Comparison of ENCODE assay signal across 8 cellular contexts in the genomic region with DNA sequence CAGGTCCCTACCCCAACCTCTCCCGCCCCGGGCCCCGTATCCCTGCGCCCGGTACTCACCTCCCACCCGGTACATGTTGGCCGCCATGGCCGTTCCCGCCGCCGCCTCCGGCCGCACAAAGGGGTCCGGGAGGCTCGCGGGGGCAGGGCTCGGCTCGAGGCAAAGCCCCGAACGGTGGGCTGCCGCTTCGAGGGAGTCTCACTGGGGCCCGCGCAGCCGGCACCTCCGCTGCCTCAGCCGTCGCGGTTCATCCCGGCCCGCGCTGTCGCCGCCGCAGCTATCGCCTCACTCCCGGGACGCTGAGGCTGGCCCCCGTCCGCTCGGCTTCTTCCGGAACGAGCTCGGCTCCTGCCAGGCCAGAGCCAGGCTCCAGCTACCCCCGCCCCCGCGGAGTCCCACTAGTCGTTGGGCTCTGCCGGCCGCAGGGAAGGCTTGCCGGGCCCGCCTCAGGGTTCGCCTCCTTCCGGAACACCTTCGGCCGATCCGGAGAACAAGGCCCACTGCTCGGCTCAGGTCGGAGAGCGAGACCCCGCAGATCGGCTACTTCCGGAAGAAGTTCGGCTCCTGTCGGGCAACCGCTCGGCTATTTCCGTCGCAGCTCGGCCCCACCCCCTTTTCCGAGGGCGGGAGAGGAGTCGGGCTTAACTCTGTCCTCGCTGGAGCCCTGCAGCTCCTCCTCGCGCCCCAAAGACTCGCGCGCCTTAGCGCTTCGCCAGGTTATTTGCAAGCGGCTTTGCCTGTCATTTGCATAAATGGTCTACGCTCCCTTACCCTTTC. TPM values are rescaled to one million over a fixed set of nuclear protein-coding genes. Genes with fewer than 3 reads are reported as not detected.
DNase-seq lines count a peak whose midpoint lies in the region; ATAC-seq and TF ChIP-seq lines count a peak whose summit lies in the region.

A gene (minus strand): TSS at position 502 of the 777 bp plus-strand sequence. CDS start 415 bp downstream, at position 87.

- H2AK5ac ChIP-seq in trophoblast cell (ENCODE audit: low read length): peak within 1 kb of the TSS; percentile 61

- H3K9me3 ChIP-seq in adipocyte (ENCODE audit: control insufficient read depth, low read length) (no peaks in the 10 kb centered on the region), trophoblast cell (ENCODE audit: insufficient read depth, low read depth, low read length) (no peaks in the 10 kb centered on the region), transverse colon (no peaks in the 10 kb centered on the region)

- TF ChIP-seq EP300 in transverse colon (IDR thresholded peaks at IDR 0.05; ENCODE audit: low read depth): no peak

- H3K79me1 ChIP-seq in trophoblast cell (ENCODE audit: low read length): peaks cover 21% of the 10 kb centered on the region

- peak within 1 kb of the TSS; percentile 86 for H2BK5ac ChIP-seq in trophoblast cell (ENCODE audit: low read depth, low read length, poor library complexity)

- peak; percentile 80 for ATAC-seq in HG02798 (IDR thresholded peaks at IDR 0.05; ENCODE audit: poor library complexity, unreplicated experiment)
- ATAC-seq in Right ventricle myocardium superior (ENCODE audit: poor library complexity): peak; percentile 94

- WGBS in trophoblast cell (ENCODE audit: extremely low coverage, insufficient coverage, insufficient read length): no CpG with 5 or more reads among the region's 83 CpGs
- WGBS in transverse colon (ENCODE audit: low coverage in 1 of 2), 2 donors: 0% methylated on average over 56 of the region's 83 CpGs; no CpG with 5 or more reads in 1 of the 2 donors

- intact Hi-C loops in Right ventricle myocardium superior (cut with DNase I): no loop called here
- intact Hi-C loops in transverse colon (cut with DNase I; ENCODE audit: low total_unique reads): no loop called here

- peak; percentile 98 for DNase-seq in NCI-H1436 (lab: John Stamatoyannopoulos, UW)
- peak; percentile 98 for DNase-seq in T follicular helper cell (ENCODE audit: low read depth)
- DNase-seq in adipocyte (ENCODE audit: low read depth): peak; percentile 99
- peak; percentile 97 for DNase-seq in Right ventricle myocardium superior
- DNase-seq in trophoblast cell: peak; percentile 99
- peak; percentile 99 for DNase-seq in transverse colon

- H3K18ac ChIP-seq in trophoblast cell (ENCODE audit: low read length): peak within 1 kb of the TSS; percentile 96

- peak within 1 kb of the TSS; percentile 93 for H4K12ac ChIP-seq in trophoblast cell (ENCODE audit: low read depth, low read length)

- peak within 1 kb of the TSS; percentile 89 for H3K4me2 ChIP-seq in trophoblast cell (ENCODE audit: low read length)

- H3K4me3 ChIP-seq in GM12875 (ENCODE audit: low read depth, low read length) (peak within 1 kb of the TSS; percentile 99), adipocyte (ENCODE audit: low read length) (peak within 1 kb of the TSS; percentile 98), trophoblast cell (ENCODE audit: low read depth, low read length) (peak within 1 kb of the TSS; percentile 97), transverse colon (peak within 1 kb of the TSS; percentile 71 to 99 (median 87))

- H3K27me3 ChIP-seq in adipocyte (replicated peaks; ENCODE audit: control insufficient read depth, insufficient read depth, low read length): no peaks in the 10 kb centered on the region
- H3K27me3 ChIP-seq in trophoblast cell (ENCODE audit: insufficient read depth, low read length): no peaks in the 10 kb centered on the region
- H3K27me3 ChIP-seq in transverse colon: no peaks in the 10 kb centered on the region

- H4K91ac ChIP-seq in trophoblast cell (ENCODE audit: low read depth, low read length): peak within 1 kb of the TSS; percentile 98

- H3K4me1 ChIP-seq in adipocyte (ENCODE audit: control insufficient read depth, insufficient read depth, low read length) (peaks cover 40% of the 10 kb centered on the region), trophoblast cell (ENCODE audit: control insufficient read depth in 1 of 2, insufficient read depth in 2 of 2, low read length in 2 of 2) (peaks cover 10 to 13% of the 10 kb centered on the region in 2 experiments), transverse colon (peaks cover 13 to 45% (median 34%) of the 10 kb centered on the region in 4 donors)

- H3K79me2 ChIP-seq in trophoblast cell (ENCODE audit: control insufficient read depth, insufficient read depth, low read length, poor library complexity): peaks cover 11% of the 10 kb centered on the region

- H3K36me3 ChIP-seq in adipocyte (ENCODE audit: control insufficient read depth, insufficient read depth, low read length, severe bottlenecking) (peaks cover 46% of the 10 kb centered on the region), trophoblast cell (ENCODE audit: control insufficient read depth in 1 of 2, insufficient read depth in 2 of 2, low read length in 2 of 2) (peaks cover 36 to 38% of the 10 kb centered on the region in 2 experiments), transverse colon (peaks cover 0 to 18% (median 9%) of the 10 kb centered on the region in 4 donors)

- peak within 1 kb of the TSS; percentile 93 for H4K8ac ChIP-seq in trophoblast cell (ENCODE audit: low read depth, low read length)

- peak within 1 kb of the TSS; percentile 97 for H3K14ac ChIP-seq in trophoblast cell (ENCODE audit: low read length)

- TF ChIP-seq POLR2A in transverse colon (IDR thresholded peaks at IDR 0.05): peak; percentile 73

- TF ChIP-seq CTCF in GM12875 (IDR thresholded peaks at IDR 0.05; ENCODE audit: borderline replicate concordance, insufficient read depth, low read depth, low read length): no peak
- no peak for TF ChIP-seq CTCF in transverse colon (IDR thresholded peaks at IDR 0.05)

- in situ Hi-C loops in transverse colon (cut with MboI; ENCODE audit: low pct_ligation_motif_present in 1 of 4, low pct_unique_long_range_greater_than_20kb in 1 of 4, low sequenced_read_pairs in 3 of 4): no loop called here

- H3K27ac ChIP-seq in trophoblast cell (ENCODE audit: low read depth, low read length): peak within 1 kb of the TSS; percentile 96
- H3K27ac ChIP-seq in transverse colon: peak within 1 kb of the TSS; percentile 96 to 100 (median 98)

- H3K23ac ChIP-seq in trophoblast cell (ENCODE audit: low read length): no peak within 1 kb of the TSS

- peak within 1 kb of the TSS; percentile 51 for H2AFZ ChIP-seq in trophoblast cell (ENCODE audit: insufficient read depth, low read length, poor library complexity)

- peak within 1 kb of the TSS; percentile 97 for H3K9ac ChIP-seq in adipocyte (ENCODE audit: low read length)
- H3K9ac ChIP-seq in trophoblast cell (ENCODE audit: low read length): peak within 1 kb of the TSS; percentile 98

- H3K4ac ChIP-seq in trophoblast cell (ENCODE audit: low read depth, low read length): peak within 1 kb of the TSS; percentile 97

- H2BK12ac ChIP-seq in trophoblast cell (ENCODE audit: low read length): no peak within 1 kb of the TSS

- peak within 1 kb of the TSS; percentile 88 for H2BK120ac ChIP-seq in trophoblast cell (ENCODE audit: insufficient read depth, low read length, poor library complexity)

RNA-seq across cellular contexts. Expression of the gene that starts here (rescaled TPM):
- total RNA-seq in Right ventricle myocardium superior (28.2 TPM), transverse colon (10 to 100 TPM; 42.0 to 80.1 (median 62.1) TPM)
- 70.5 and 71.0 TPM in 2 replicates for polyA plus RNA-seq in trophoblast cell (2013)

Comparison
In these comparisons a context has a peak if more than half of its experiments do, and no peak if none do; other contexts are left out.
1. Peak in every context shown above with its lines: DNase-seq, ATAC-seq, H3K4me3 ChIP-seq and H3K27ac ChIP-seq.